ENCODE assay signal across 8 cellular contexts in genomic region chr13:26184791-26185250, GRCh38. TPM values are rescaled to one million over a fixed set of nuclear protein-coding genes. Genes with fewer than 3 reads are reported as not detected.
DNase-seq lines count a peak whose midpoint lies in the region; ATAC-seq and TF ChIP-seq lines count a peak whose summit lies in the region.

No MANE protein-coding gene starts in this region.

- H3K4me1 ChIP-seq in Karpas-422 (ENCODE audit: low read length): peaks cover 15% of the 10 kb centered on the region

- no peaks in the 10 kb centered on the region for H3K79me2 ChIP-seq in Karpas-422 (ENCODE audit: low read length)

- no peaks in the 10 kb centered on the region for H3K9me3 Mint-ChIP-seq in activated T-helper 1 cell treated with anti-CD3 and anti-CD28 coated beads, Interleukin-12 subunit alpha, Interleukin-12 subunit beta, Interleukin-2, Interleukin-4 antibody, amounts not matched to agents 30 ng/mL and 10 ng/mL and 1 ng/mL, durations not matched to agents 14 hours and 24 hours and 36 hours
- H3K9me3 Mint-ChIP-seq in osteocyte (ENCODE audit: unreplicated experiment) (no peaks in the 10 kb centered on the region), type B pancreatic cell (no peaks in the 10 kb centered on the region)

- peaks cover 25% of the 10 kb centered on the region for H3K4me1 Mint-ChIP-seq in activated T-helper 1 cell treated with anti-CD3 and anti-CD28 coated beads, Interleukin-12 subunit alpha, Interleukin-12 subunit beta, Interleukin-2, Interleukin-4 antibody, amounts not matched to agents 30 ng/mL and 10 ng/mL and 1 ng/mL, durations not matched to agents 14 hours and 24 hours and 36 hours (ENCODE audit: low read depth)
- H3K4me1 Mint-ChIP-seq in osteocyte (ENCODE audit: unreplicated experiment) (peaks cover 12% of the 10 kb centered on the region), type B pancreatic cell (ENCODE audit: unreplicated experiment) (peaks cover 11% of the 10 kb centered on the region)

- peak; percentile 73 for DNase-seq in AG10803 (ENCODE audit: low read depth)
- peak; percentile 90 for DNase-seq in Karpas-422
- DNase-seq in RKO (ENCODE audit: low spot score): peak; percentile 77
- peak; percentile 58 for DNase-seq in activated T-helper 1 cell treated with anti-CD3 and anti-CD28 coated beads, Interleukin-12 subunit alpha, Interleukin-12 subunit beta, Interleukin-2, Interleukin-4 antibody, amounts not matched to agents 30 ng/mL and 10 ng/mL and 1 ng/mL, durations not matched to agents 14 hours and 24 hours and 36 hours (ENCODE audit: low spot score)
- DNase-seq in fibroblast of villous mesenchyme (ENCODE audit: low read depth): peak; percentile 76
- DNase-seq in osteocyte (ENCODE audit: extremely low spot score, unreplicated experiment): no peak
- DNase-seq in type B pancreatic cell (ENCODE audit: extremely low spot score, unreplicated experiment): no peak

- H3K27me3 ChIP-seq in Karpas-422 (ENCODE audit: low read length): no peaks in the 10 kb centered on the region

- H2AFZ ChIP-seq in Karpas-422 (ENCODE audit: low read length): no peak overlapping the region

- peak overlapping the region; percentile 59 for H3K27ac Mint-ChIP-seq in activated T-helper 1 cell treated with anti-CD3 and anti-CD28 coated beads, Interleukin-12 subunit alpha, Interleukin-12 subunit beta, Interleukin-2, Interleukin-4 antibody, amounts not matched to agents 30 ng/mL and 10 ng/mL and 1 ng/mL, durations not matched to agents 14 hours and 24 hours and 36 hours
- H3K27ac Mint-ChIP-seq in osteocyte (ENCODE audit: unreplicated experiment) (peak overlapping the region; percentile 31), type B pancreatic cell (peak overlapping the region; percentile 79)

- no peaks in the 10 kb centered on the region for H3K9me3 ChIP-seq in Karpas-422 (ENCODE audit: low read length)

- H4K20me1 ChIP-seq in Karpas-422 (ENCODE audit: insufficient read depth, low read depth, low read length): no peaks in the 10 kb centered on the region

- H3K27ac ChIP-seq in Karpas-422 (ENCODE audit: low read length): no peak overlapping the region

- no peaks in the 10 kb centered on the region for H3K36me3 ChIP-seq in Karpas-422 (ENCODE audit: insufficient read depth, low read length)

- TF ChIP-seq CTCF in AG10803 (conservative IDR thresholded peaks at IDR 0.05; ENCODE audit: low read length) (peak; percentile 98), fibroblast of villous mesenchyme (IDR thresholded peaks at IDR 0.05; ENCODE audit: insufficient read depth, low read depth, low read length) (peak; percentile 87), osteocyte (IDR thresholded peaks at IDR 0.05) (peak; percentile 93), type B pancreatic cell (conservative IDR thresholded peaks at IDR 0.05) (peak; percentile 91)

- ATAC-seq in GM19023 (IDR thresholded peaks at IDR 0.05; ENCODE audit: unreplicated experiment): peak; percentile 33

- H3K4me3 Mint-ChIP-seq in activated T-helper 1 cell treated with anti-CD3 and anti-CD28 coated beads, Interleukin-12 subunit alpha, Interleukin-12 subunit beta, Interleukin-2, Interleukin-4 antibody, amounts not matched to agents 30 ng/mL and 10 ng/mL and 1 ng/mL, durations not matched to agents 14 hours and 24 hours and 36 hours: peak overlapping the region; percentile 41
- H3K4me3 Mint-ChIP-seq in osteocyte (ENCODE audit: unreplicated experiment) (peak overlapping the region; percentile 44), type B pancreatic cell (peak overlapping the region; percentile 82)

- H3K4me2 ChIP-seq in Karpas-422 (ENCODE audit: low read depth, low read length, poor library complexity, severe bottlenecking): no peak overlapping the region

- intact Hi-C loops in activated T-helper 1 cell treated with anti-CD3 and anti-CD28 coated beads, Interleukin-12 subunit alpha, Interleukin-12 subunit beta, Interleukin-2, Interleukin-4 antibody, amounts not matched to agents 30 ng/mL and 10 ng/mL and 1 ng/mL, durations not matched to agents 14 hours and 24 hours and 36 hours (cut with micrococcal nuclease): loop anchor here (1.0 to 10.0 kb wide), 7 partner anchors 220 to 880 kb away; partner anchors contain the start of gene NUP58

- H3K9me2 ChIP-seq in Karpas-422 (replicated peaks; ENCODE audit: insufficient read depth, low read length): no peaks in the 10 kb centered on the region

- no peaks in the 10 kb centered on the region for H3K27me3 Mint-ChIP-seq in activated T-helper 1 cell treated with anti-CD3 and anti-CD28 coated beads, Interleukin-12 subunit alpha, Interleukin-12 subunit beta, Interleukin-2, Interleukin-4 antibody, amounts not matched to agents 30 ng/mL and 10 ng/mL and 1 ng/mL, durations not matched to agents 14 hours and 24 hours and 36 hours (ENCODE audit: insufficient read depth)
- H3K27me3 Mint-ChIP-seq in osteocyte (ENCODE audit: unreplicated experiment) (no peaks in the 10 kb centered on the region), type B pancreatic cell (peaks cover 3% of the 10 kb centered on the region)

- no peak overlapping the region for H3K9ac ChIP-seq in Karpas-422 (ENCODE audit: low read length)

- H3K4me3 ChIP-seq in AG10803 (ENCODE audit: low read length): no peak overlapping the region
- H3K4me3 ChIP-seq in Karpas-422 (ENCODE audit: low read length): no peak overlapping the region
- H3K4me3 ChIP-seq in fibroblast of villous mesenchyme (ENCODE audit: low read depth, low read length): no peak overlapping the region

- no peaks in the 10 kb centered on the region for H3K36me3 Mint-ChIP-seq in activated T-helper 1 cell treated with anti-CD3 and anti-CD28 coated beads, Interleukin-12 subunit alpha, Interleukin-12 subunit beta, Interleukin-2, Interleukin-4 antibody, amounts not matched to agents 30 ng/mL and 10 ng/mL and 1 ng/mL, durations not matched to agents 14 hours and 24 hours and 36 hours (ENCODE audit: low read depth)
- H3K36me3 Mint-ChIP-seq in osteocyte (ENCODE audit: unreplicated experiment): no peaks in the 10 kb centered on the region
- H3K36me3 Mint-ChIP-seq in type B pancreatic cell: no peaks in the 10 kb centered on the region

RNA-seq across cellular contexts. Expression of gene RNF6, which starts 37.3 kb away (rescaled TPM):
- 36.9 and 48.1 TPM in 2 replicates for total RNA-seq in Karpas-422 (2014; rRNA removed; shearing (Covaris generic); ENCODE audit: low replicate concordance)
- total RNA-seq in activated T-helper 1 cell treated with anti-CD3 and anti-CD28 coated beads, Interleukin-12 subunit alpha, Interleukin-12 subunit beta, Interleukin-2, Interleukin-4 antibody, amounts not matched to agents 30 ng/mL and 10 ng/mL and 1 ng/mL, durations not matched to agents 14 hours and 24 hours and 36 hours: 53.2 and 54.9 TPM in 2 replicates
- 43.8 and 57.4 TPM in 2 replicates for total RNA-seq in fibroblast of villous mesenchyme
- 33.3 and 33.5 TPM in 2 replicates for total RNA-seq in osteocyte
- 27.0 and 36.9 TPM in 2 replicates for total RNA-seq in type B pancreatic cell (ENCODE audit: low replicate concordance)

Comparison
In these comparisons a context has a peak if more than half of its experiments do, and no peak if none do; other contexts are left out.
1. DNase-seq: peak in AG10803 (single experiment), Karpas-422 (single experiment), RKO (single experiment), activated T-helper 1 cell treated with anti-CD3 and anti-CD28 coated beads, Interleukin-12 subunit alpha, Interleukin-12 subunit beta, Interleukin-2, Interleukin-4 antibody, amounts not matched to agents 30 ng/mL and 10 ng/mL and 1 ng/mL, durations not matched to agents 14 hours and 24 hours and 36 hours (single experiment) and fibroblast of villous mesenchyme (single experiment); none in osteocyte (single experiment) and type B pancreatic cell (single experiment).
2. Peak in every context shown above with its lines, with median percentiles within 50 percentile points of each other: CTCF ChIP-seq, H3K27ac Mint-ChIP-seq and H3K4me3 Mint-ChIP-seq.